1 cellular context compared by ENCODE assay signal in the genomic region with DNA sequence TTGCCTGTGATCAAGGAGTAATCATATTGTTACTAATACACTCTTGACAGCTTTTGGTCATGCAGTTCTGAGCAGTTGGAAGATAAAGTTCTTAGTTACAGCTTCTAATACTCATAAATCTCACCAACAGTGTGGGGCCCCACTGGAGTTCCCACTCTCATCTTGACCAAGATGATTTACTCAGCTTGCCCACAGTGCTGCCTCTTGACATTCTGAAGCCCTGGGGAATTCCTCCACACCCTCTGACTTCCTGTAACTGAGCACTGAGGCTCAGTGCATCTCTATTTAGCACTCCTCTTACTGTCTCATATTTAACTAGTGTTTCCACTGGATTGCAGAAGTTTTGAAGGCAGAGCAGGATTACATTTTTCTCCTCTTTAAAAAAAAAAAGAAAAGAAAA.
TF ChIP-seq lines count a peak whose summit lies in the region.

No MANE protein-coding gene starts in this region.

TF ChIP-seq in IMR-90, 13 proteins besides CTCF, POLR2A, EP300 and RAD21 (continued from another document):
- TF ChIP-seq RFX5 (IDR thresholded peaks at IDR 0.05; ENCODE audit: low read depth, low read length) (no peak), MXI1 (IDR thresholded peaks at IDR 0.05; ENCODE audit: borderline replicate concordance, low read depth, low read length) (no peak)
TF ChIP-seq in IMR-90: peak in this region for 0.
